In genomic region chr16:80016689-80017088, GRCh38 we compare ENCODE assay signal across 1 cellular context.
TF ChIP-seq lines count a peak whose summit lies in the region.

No MANE protein-coding gene starts in this region.

TF ChIP-seq in K562, 482 proteins besides CTCF, POLR2A, EP300 and RAD21 (continued from another document):
- TF ChIP-seq MGA (IDR thresholded peaks at IDR 0.05), result peak; percentile 34; the same call in 1 of the 2 replicates
- 0 out of 4 replicates have a peak, but pooled peaks of 1 of the 2 experiments have one; percentile 13 for TF ChIP-seq TEAD1 (CRISPR knock-in tag; IDR thresholded peaks at IDR 0.05)
- TF ChIP-seq PBX2 (CRISPR knock-in tag; IDR thresholded peaks at IDR 0.05; ENCODE audit: low read depth), result no peak
- peak; percentile 68; the same call in 1 of the 2 replicates for TF ChIP-seq PBX2 (tag; conservative IDR thresholded peaks at IDR 0.05; ENCODE audit: low read depth)
TF ChIP-seq in K562: peak in this region for 7.
